In the genomic region with DNA sequence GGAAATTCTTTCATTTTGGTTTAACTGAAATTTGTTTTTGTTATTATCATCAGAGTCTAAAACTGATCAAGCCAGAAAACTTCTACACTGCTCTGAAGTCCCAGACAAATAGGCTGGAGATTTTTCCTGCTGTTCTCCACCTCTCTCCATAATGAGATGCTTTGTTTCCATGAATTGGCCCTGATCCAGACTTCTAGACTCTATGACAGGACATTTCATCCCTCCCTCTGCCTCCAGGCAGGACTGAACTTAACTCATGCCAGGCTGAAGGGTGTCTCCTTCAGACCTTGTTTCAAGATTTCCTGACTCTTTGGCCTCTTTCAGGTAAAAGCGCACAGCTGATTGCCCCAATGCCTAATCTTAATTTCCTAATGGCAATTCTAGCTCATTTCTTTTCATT, we compare ENCODE assay signal across 15 cellular contexts.
DNase-seq lines count a peak whose midpoint lies in the region.
"Had no signal": no experiment of that assay in that cellular context is flagged by ENCODE, and none has a peak within 500 bp of the region (broad histone marks: within the 10 kb centered on the region; RNA-seq: fewer than 3 reads in every experiment).

No MANE protein-coding gene starts in this region.

- DNase-seq in Caki2 (ENCODE audit: low read depth) (peak; percentile 30), LoVo (ENCODE audit: low spot score) (peak; percentile 80), SW480 (ENCODE audit: low spot score) (peak; percentile 49), medulla oblongata (ENCODE audit: extremely low spot score) (peak; percentile 69), D341Med (ENCODE audit: low spot score) (no peak), middle frontal gyrus (ENCODE audit: extremely low spot score, low spot score) (no peak)
- no peak for DNase-seq in stimulated activated CD4-positive, alpha-beta T cell treated with anti-CD3 and anti-CD28 coated beads, Interleukin-15, amount 100 ng/mL, for 24 hours
- DNase-seq: activated CD8-positive, alpha-beta memory T cell treated with anti-CD3 and anti-CD28 coated beads, Interleukin-2, amount 50 U/mL, for 48 hours; activated gamma-delta T cell; esophagus squamous epithelium; NCI-H146; occipital lobe; stimulated activated naive CD4-positive, alpha-beta T cell; T-cell; tibial artery had no signal

- in situ Hi-C loops in Caki2 (cut with HindIII; ENCODE audit: low pct_unique_long_range_greater_than_20kb, low sequenced_read_pairs), result no loop called here

Comparison
In these comparisons a context has a peak if more than half of its experiments do, and no peak if none do; other contexts are left out.
1. DNase-seq: peak in Caki2 (single experiment), LoVo (single experiment), SW480 (single experiment) and medulla oblongata (single experiment); none in D341Med (single experiment), stimulated activated CD4-positive, alpha-beta T cell treated with anti-CD3 and anti-CD28 coated beads, Interleukin-15, amount 100 ng/mL, for 24 hours (single experiment) and middle frontal gyrus (single experiment).